In the genomic region with DNA sequence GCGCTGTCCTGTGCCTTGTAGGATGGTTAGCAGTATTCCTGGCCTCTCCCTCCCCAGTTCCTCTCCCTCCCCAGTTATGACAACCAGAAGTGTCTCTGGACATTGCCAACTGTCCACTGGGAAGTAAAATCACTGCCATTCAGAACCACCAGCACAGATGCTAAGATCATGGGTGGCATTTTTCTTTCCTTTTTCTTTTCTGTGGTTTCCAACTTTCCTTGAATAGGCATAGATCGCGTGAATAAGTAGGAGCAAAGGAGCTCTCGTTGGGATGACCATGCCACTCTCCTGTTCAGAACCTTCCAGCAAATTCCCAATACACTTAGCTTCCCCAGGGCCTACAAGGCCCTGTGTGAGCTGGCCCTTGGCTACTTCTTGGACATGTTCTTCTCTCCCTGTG, we compare ENCODE assay signal across 20 cellular contexts. TPM values are rescaled to one million over a fixed set of nuclear protein-coding genes. Genes with fewer than 3 reads are reported as not detected.
DNase-seq lines count a peak whose midpoint lies in the region; ATAC-seq and TF ChIP-seq lines count a peak whose summit lies in the region.
"Had no signal": no experiment of that assay in that cellular context is flagged by ENCODE, and none has a peak within 500 bp of the region (broad histone marks: within the 10 kb centered on the region; RNA-seq: fewer than 3 reads in every experiment).

No MANE protein-coding gene starts in this region.

- H3K27ac Mint-ChIP-seq in MCF 10A (ENCODE audit: low read depth, unreplicated experiment): peak overlapping the region; percentile 28
- no peak overlapping the region for H3K27ac Mint-ChIP-seq in CD4-positive, alpha-beta memory T cell

- H3K4me3 Mint-ChIP-seq in MCF 10A (ENCODE audit: unreplicated experiment): no peak overlapping the region
- H3K4me3 Mint-ChIP-seq in CD4-positive, alpha-beta memory T cell: no peak overlapping the region

- H3K79me2 ChIP-seq in mammary epithelial cell (ENCODE audit: insufficient read depth, low read length): no peaks in the 10 kb centered on the region

- CTCF ChIA-PET in MCF 10A (lab: Yijun Ruan, JAX): interaction anchor here (0.8 to 1.0 kb wide), 2 partner anchors 15 to 60 kb away, joined by 3 read pairs; no protein-coding TSS in a partner anchor
- CTCF ChIA-PET in mammary epithelial cell (lab: Charles Lee; ENCODE audit: low non-redundant PET): no interaction called here
- CTCF ChIA-PET in CD4-positive, alpha-beta memory T cell (lab: Charles Lee; ENCODE audit: partially characterized antibody): no interaction called here

- dilution Hi-C loops in mammary epithelial cell (cut with HindIII; ENCODE audit: low sequenced_read_pairs): no loop called here

- H3K4me2 ChIP-seq in mammary epithelial cell (ENCODE audit: insufficient read depth, low read depth, low read length): no peak overlapping the region

- no peaks in the 10 kb centered on the region for H4K20me1 ChIP-seq in mammary epithelial cell (ENCODE audit: insufficient read depth, low read length)

- H3K27ac ChIP-seq in mammary epithelial cell (ENCODE audit: insufficient read depth, low read depth, low read length) (no peak overlapping the region), SJCRH30 (peak overlapping the region; percentile 61), colonic mucosa (no peak overlapping the region)
- no peak overlapping the region for H3K27ac ChIP-seq in CD4-positive, alpha-beta memory T cell (ENCODE audit: low read depth, low read length)
- H3K27ac ChIP-seq: 22Rv1, SK-N-MC had no signal

- H3K36me3 Mint-ChIP-seq in MCF 10A (ENCODE audit: insufficient read depth, unreplicated experiment): no peaks in the 10 kb centered on the region
- no peaks in the 10 kb centered on the region for H3K36me3 Mint-ChIP-seq in CD4-positive, alpha-beta memory T cell

- H3K9ac ChIP-seq in mammary epithelial cell (ENCODE audit: insufficient read depth, low read length) (no peak overlapping the region), colonic mucosa (ENCODE audit: low read depth in 2 of 2, low read length in 2 of 2) (no peak overlapping the region)

- ATAC-seq in HG03520 (IDR thresholded peaks at IDR 0.05; ENCODE audit: unreplicated experiment): no peak
- ATAC-seq: HepG2 had no signal

- no peaks in the 10 kb centered on the region for H3K9me3 Mint-ChIP-seq in MCF 10A (ENCODE audit: unreplicated experiment)
- H3K9me3 Mint-ChIP-seq in CD4-positive, alpha-beta memory T cell: peaks cover 0 to 14% (median 0%) of the 10 kb centered on the region in 8 donors

- POLR2A ChIA-PET in MCF 10A (lab: Yijun Ruan, JAX): interaction anchor here (0.9 to 3.0 kb wide), 6 partner anchors 16 to 171 kb away, joined by 3 to 19 read pairs (median 4); no protein-coding TSS in a partner anchor
- POLR2A ChIA-PET in CD4-positive, alpha-beta memory T cell (lab: Charles Lee; ENCODE audit: partially characterized antibody): no interaction called here

- H3K4me1 ChIP-seq in mammary epithelial cell (ENCODE audit: insufficient read depth, low read length) (no peaks in the 10 kb centered on the region), SJCRH30 (peaks cover 12% of the 10 kb centered on the region), colonic mucosa (no peaks in the 10 kb centered on the region)
- H3K4me1 ChIP-seq in CD4-positive, alpha-beta memory T cell (ENCODE audit: insufficient read depth, low read length): no peaks in the 10 kb centered on the region

- no peaks in the 10 kb centered on the region for H3K27me3 Mint-ChIP-seq in MCF 10A (ENCODE audit: insufficient read depth, unreplicated experiment)
- peaks cover 4 to 5% of the 10 kb centered on the region in 2 donors for H3K27me3 Mint-ChIP-seq in CD4-positive, alpha-beta memory T cell

- peaks cover 15% of the 10 kb centered on the region for H3K4me1 Mint-ChIP-seq in MCF 10A (ENCODE audit: insufficient read depth, unreplicated experiment)
- H3K4me1 Mint-ChIP-seq in CD4-positive, alpha-beta memory T cell: peaks cover 0 to 1% (median 0%) of the 10 kb centered on the region in 4 donors

- 89% methylated on average over 4 of the region's 4 CpGs for WGBS in mammary epithelial cell (ENCODE audit: low coverage, missing lambda C conversion rate)

- no peak overlapping the region for H2AFZ ChIP-seq in mammary epithelial cell (ENCODE audit: low read depth, low read length)

- H3K27me3 ChIP-seq in mammary epithelial cell (ENCODE audit: insufficient read depth, low read length) (no peaks in the 10 kb centered on the region), SJCRH30 (no peaks in the 10 kb centered on the region), colonic mucosa (no peaks in the 10 kb centered on the region)
- no peaks in the 10 kb centered on the region for H3K27me3 ChIP-seq in CD4-positive, alpha-beta memory T cell (ENCODE audit: insufficient read depth, low read length)

- no peaks in the 10 kb centered on the region for H3K36me3 ChIP-seq in mammary epithelial cell (ENCODE audit: insufficient read depth, low read length)
- no peaks in the 10 kb centered on the region for H3K36me3 ChIP-seq in SJCRH30
- no peaks in the 10 kb centered on the region for H3K36me3 ChIP-seq in colonic mucosa
- no peaks in the 10 kb centered on the region for H3K36me3 ChIP-seq in CD4-positive, alpha-beta memory T cell (ENCODE audit: insufficient read depth, low read length)

- BruUV-seq in MCF 10A (replicated peaks; lab: Mats Ljungman, UMichigan): no TSS peak
- BruUV-seq in mammary epithelial cell (replicated peaks; lab: Mats Ljungman, UMichigan): no TSS peak

- no peak for DNase-seq in MCF 10A (ENCODE audit: unreplicated experiment)
- DNase-seq in mammary epithelial cell: no peak
- no peak for DNase-seq in SJCRH30
- DNase-seq in myocyte (ENCODE audit: low read depth): peak; percentile 80
- DNase-seq in colonic mucosa: no peak
- DNase-seq in CD4-positive, alpha-beta memory T cell: no peak
- no peak for DNase-seq in NAMALWA (ENCODE audit: low spot score)
- DNase-seq: GF-D8, KBM-7, NCI-H1105 treated with DMSO at 0.1 percent for 48 hours, NCI-H2029 treated with DMSO at 0.1 percent for 48 hours, NCI-H2171 treated with DMSO at 0.1 percent for 48 hours, NCI-H526, Right ventricle myocardium superior, SW 1271 had no signal

- intact Hi-C loops in MCF 10A (cut with micrococcal nuclease): loop anchor here (10.0 kb wide), 1 partner anchor 171 kb away; no protein-coding TSS in a partner anchor
- intact Hi-C loops in mammary epithelial cell (cut with micrococcal nuclease): no loop called here
- intact Hi-C loops in colonic mucosa (cut with DNase I): no loop called here
- intact Hi-C loops in CD4-positive, alpha-beta memory T cell (cut with micrococcal nuclease): no loop called here

- peaks cover 7% of the 10 kb centered on the region for H3K9me3 ChIP-seq in mammary epithelial cell (replicated peaks; ENCODE audit: insufficient read depth, low read length)
- H3K9me3 ChIP-seq in SJCRH30 (replicated peaks): peaks cover 14% of the 10 kb centered on the region
- no peaks in the 10 kb centered on the region for H3K9me3 ChIP-seq in colonic mucosa
- H3K9me3 ChIP-seq in CD4-positive, alpha-beta memory T cell (ENCODE audit: control insufficient read depth in 1 of 2, low read length in 2 of 2): no peaks in the 10 kb centered on the region

- H3K4me3 ChIP-seq in mammary epithelial cell (replicated peaks in 1 of 3; ENCODE audit: insufficient read depth in 1 of 3, low read depth in 2 of 3, low read length in 3 of 3) (no peak overlapping the region), SJCRH30 (no peak overlapping the region), colonic mucosa (no peak overlapping the region)
- no peak overlapping the region for H3K4me3 ChIP-seq in CD4-positive, alpha-beta memory T cell (ENCODE audit: low read length in 2 of 2)
- H3K4me3 ChIP-seq: SK-N-MC had no signal

- in situ Hi-C loops in mammary epithelial cell (cut with MboI; ENCODE audit: low sequenced_read_pairs in 2 of 2): no loop called here

- TF ChIP-seq CTCF in MCF 10A (IDR thresholded peaks at IDR 0.05; ENCODE audit: unreplicated experiment) (no peak), mammary epithelial cell (conservative IDR thresholded peaks at IDR 0.05 in 1 of 2, IDR thresholded peaks at IDR 0.05 in 1 of 2; ENCODE audit: extremely low read depth in 1 of 2, insufficient read depth in 1 of 2, low read depth in 1 of 2, low read length in 2 of 2) (no peak), colonic mucosa (IDR thresholded peaks at IDR 0.05) (no peak)

RNA-seq across cellular contexts. Expression of gene EYA2, which starts 59.0 kb away (rescaled TPM):
- 0.12 TPM in 1 of 2 replicates, not detected in the other for total RNA-seq in MCF 10A (2022)
- total RNA-seq in mammary epithelial cell: 1 to 10 TPM in 1 of 2 donors, under 1 TPM in 1; 0.31 to 1.0 TPM
- polyA plus RNA-seq in mammary epithelial cell: 0.03 TPM
- not detected for polyA minus RNA-seq in mammary epithelial cell
- 56.4 and 63.2 TPM in 2 replicates for total RNA-seq in SJCRH30 (2014; rRNA removed; shearing (Covaris generic))
- total RNA-seq in myocyte: 0.42 TPM in 1 of 2 replicates, not detected in the other
- 0.58 TPM for polyA plus RNA-seq in myocyte (2012)
- total RNA-seq in colonic mucosa: 10 to 100 TPM in 1 of 2 donors, 1 to 10 TPM in 1; 8.9 to 16.8 TPM
- not detected for total RNA-seq in CD4-positive, alpha-beta memory T cell
- not detected for polyA plus RNA-seq in CD4-positive, alpha-beta memory T cell
- total RNA-seq: HepG2, OCI-LY7 had no signal
- polyA plus RNA-seq: HepG2 had no signal
